13 cellular contexts compared by ENCODE assay signal in the genomic region with DNA sequence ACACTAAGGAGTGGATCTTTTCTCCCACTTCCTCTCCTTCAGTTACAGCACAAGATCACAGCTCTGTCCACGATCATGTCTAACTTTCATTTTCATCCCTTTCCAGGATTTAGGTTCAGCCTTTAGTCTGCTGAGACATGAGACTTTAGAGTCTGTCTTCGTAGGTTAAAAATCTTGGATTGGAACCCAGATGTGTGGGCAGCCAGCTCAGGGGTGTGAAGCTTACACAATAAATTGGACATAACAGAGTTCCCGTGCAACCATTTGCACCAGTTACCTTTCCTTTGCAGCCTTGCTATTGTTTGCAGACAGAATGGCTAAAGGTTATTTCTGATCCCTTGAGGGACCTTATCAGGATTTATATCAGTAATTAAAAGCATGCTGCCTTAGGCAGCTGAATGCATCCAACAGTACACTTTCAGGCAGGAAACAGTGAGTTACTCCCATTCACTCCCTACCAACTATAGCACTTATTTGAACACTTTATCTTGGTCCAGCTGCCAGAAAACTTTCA.
DNase-seq lines count a peak whose midpoint lies in the region; ATAC-seq and TF ChIP-seq lines count a peak whose summit lies in the region.
"Had no signal": no experiment of that assay in that cellular context is flagged by ENCODE, and none has a peak within 500 bp of the region (broad histone marks: within the 10 kb centered on the region; RNA-seq: fewer than 3 reads in every experiment).

No MANE protein-coding gene starts in this region.

- peak; percentile 72 for ATAC-seq in IMR-90 (ENCODE audit: low read depth)
- peak; percentile 79 for ATAC-seq in left ventricle myocardium superior
- ATAC-seq in HG02571 (IDR thresholded peaks at IDR 0.05; ENCODE audit: unreplicated experiment) = no peak
- ATAC-seq in HG03139 (IDR thresholded peaks at IDR 0.05; ENCODE audit: unreplicated experiment) = no peak
- no peak for ATAC-seq in GM18867 (IDR thresholded peaks at IDR 0.05; ENCODE audit: unreplicated experiment)

- dilution Hi-C loops in IMR-90 (cut with HindIII; ENCODE audit: low sequenced_read_pairs, unreplicated experiment) = no loop called here

- H3K9me3 ChIP-seq in IMR-90 (ENCODE audit: control insufficient read depth, insufficient read depth, low read length) = no peaks in the 10 kb centered on the region
- no peaks in the 10 kb centered on the region for H3K9me3 ChIP-seq in skeletal muscle satellite cell (replicated peaks; ENCODE audit: low read length)
- H3K9me3 ChIP-seq: prostate gland had no signal

- H3K56ac ChIP-seq in IMR-90 (ENCODE audit: extremely low read depth, insufficient read depth, low read length) = no peak overlapping the region

- no peak overlapping the region for H3K23ac ChIP-seq in IMR-90 (ENCODE audit: low read depth, low read length)

- TF ChIP-seq RAD21 in IMR-90 (IDR thresholded peaks at IDR 0.05; ENCODE audit: low read length) = no peak

- H3K27me3 ChIP-seq in IMR-90 (ENCODE audit: control insufficient read depth, insufficient read depth, low read length) (peaks cover 3% of the 10 kb centered on the region), skeletal muscle satellite cell (ENCODE audit: control insufficient read depth, insufficient read depth, low read length) (no peaks in the 10 kb centered on the region)

- peak overlapping the region; percentile 23; the same call in 1 of the 2 replicates for H3K18ac ChIP-seq in IMR-90 (ENCODE audit: low read depth, low read length)

- H3K14ac ChIP-seq in IMR-90 (replicated peaks; ENCODE audit: low read depth, low read length) = no peak overlapping the region

- H2BK20ac ChIP-seq in IMR-90 (ENCODE audit: low read depth, low read length) = no peak overlapping the region

- H3K9ac ChIP-seq in IMR-90 (ENCODE audit: low read depth, low read length) = no peak overlapping the region
- no peak overlapping the region for H3K9ac ChIP-seq in skeletal muscle satellite cell (ENCODE audit: low read depth, low read length)

- no peak for TF ChIP-seq POLR2A in IMR-90 (IDR thresholded peaks at IDR 0.05; ENCODE audit: low read depth, low read length)

- H2AFZ ChIP-seq in IMR-90 (replicated peaks; ENCODE audit: low read length, poor library complexity) = no peak overlapping the region

- H3K36me3 ChIP-seq in IMR-90 (ENCODE audit: control insufficient read depth, insufficient read depth, low read length) (no peaks in the 10 kb centered on the region), skeletal muscle satellite cell (ENCODE audit: insufficient read depth, low read length) (no peaks in the 10 kb centered on the region)
- H3K36me3 ChIP-seq: prostate gland had no signal

- H2AK9ac ChIP-seq in IMR-90 (replicated peaks; ENCODE audit: low read depth, low read length, poor library complexity) = no peak overlapping the region

- no peak overlapping the region for H2AK5ac ChIP-seq in IMR-90 (ENCODE audit: low read depth, low read length)

- no peaks in the 10 kb centered on the region for H3K79me1 ChIP-seq in IMR-90 (ENCODE audit: low read depth in 1 of 2, low read length in 2 of 2)

- H3K9me1 ChIP-seq in IMR-90 (ENCODE audit: insufficient read depth, low read length) = no peaks in the 10 kb centered on the region

- H2BK5ac ChIP-seq in IMR-90 (ENCODE audit: low read depth, low read length, poor library complexity, severe bottlenecking) = no peak overlapping the region

- peak; percentile 2 for DNase-seq in IMR-90
- DNase-seq in amniotic epithelial cell (ENCODE audit: low read depth) = peak; percentile 16
- no peak for DNase-seq in left ventricle myocardium superior
- DNase-seq in activated effector memory CD4-positive, alpha-beta T cell treated with anti-CD3 and anti-CD28 coated beads, Interleukin-2, amount 50 U/mL, for 16 hours = no peak
- DNase-seq: activated CD8-positive, alpha-beta memory T cell treated with anti-CD3 and anti-CD28 coated beads, Interleukin-2, amount 50 U/mL, for 48 hours; Calu3; erythroblast; NCI-H1436 had no signal

- intact Hi-C loops in IMR-90 (cut with micrococcal nuclease) = no loop called here
- intact Hi-C loops in left ventricle myocardium superior (cut with micrococcal nuclease) = loop anchor here (10.0 kb wide), 1 partner anchor 111 kb away; no protein-coding TSS in a partner anchor

- in situ Hi-C loops in IMR-90 (cut with MboI; ENCODE audit: low sequenced_read_pairs) = no loop called here

- POLR2A ChIA-PET in IMR-90 (lab: Charles Lee; ENCODE audit: unreplicated experiment) = interaction anchor here (0.6 kb wide), 1 partner anchor 10 kb away, joined by 3 read pairs; no protein-coding TSS in a partner anchor

- no TSS peak for BruUV-seq in IMR-90 (replicated peaks; lab: Mats Ljungman, UMichigan)

- no peak overlapping the region for H4K5ac ChIP-seq in IMR-90 (ENCODE audit: low read depth, low read length)

- no CpG with 5 or more reads among the region's 3 CpGs for WGBS in IMR-90 (ENCODE audit: extremely low coverage in 2 of 2, insufficient read length in 1 of 2), 2 experiments

- H3K4me2 ChIP-seq in IMR-90 (ENCODE audit: low read depth, low read length) (peak overlapping the region; percentile 48), skeletal muscle satellite cell (ENCODE audit: low read length) (peak overlapping the region; percentile 26)

- TF ChIP-seq CTCF in IMR-90 (conservative IDR thresholded peaks at IDR 0.05; ENCODE audit: low read depth, low read length) = no peak

- no peak overlapping the region for H3K27ac ChIP-seq in IMR-90 (ENCODE audit: insufficient read depth, low read length)
- H3K27ac ChIP-seq: prostate gland had no signal

- no peak overlapping the region for H4K91ac ChIP-seq in IMR-90 (ENCODE audit: insufficient read depth, low read depth, low read length)

- CTCF ChIA-PET in IMR-90 (lab: Yijun Ruan, JAX) = interaction anchor here (1.6 kb wide), 1 partner anchor 33 kb away, joined by 4 read pairs; no protein-coding TSS in a partner anchor

- H4K8ac ChIP-seq in IMR-90 (ENCODE audit: low read depth in 2 of 2, low read length in 2 of 2) = no peak overlapping the region

- no peak overlapping the region for H2BK120ac ChIP-seq in IMR-90 (ENCODE audit: low read depth, low read length)

- no peaks in the 10 kb centered on the region for H4K20me1 ChIP-seq in IMR-90 (ENCODE audit: insufficient read depth, low read length)

- H3K4me1 ChIP-seq in IMR-90 (ENCODE audit: control insufficient read depth, insufficient read depth, low read length) = no peaks in the 10 kb centered on the region
- no peaks in the 10 kb centered on the region for H3K4me1 ChIP-seq in skeletal muscle satellite cell (ENCODE audit: control insufficient read depth, insufficient read depth, low read length)
- H3K4me1 ChIP-seq: prostate gland had no signal

- no peak overlapping the region for H2BK15ac ChIP-seq in IMR-90 (ENCODE audit: low read depth, low read length)

- peak overlapping the region; percentile 23; the same call in 1 of the 2 replicates for H3K4me3 ChIP-seq in IMR-90 (ENCODE audit: insufficient read depth, low read depth, low read length)
- H3K4me3 ChIP-seq in skeletal muscle satellite cell (ENCODE audit: low read length) = no peak overlapping the region
- H3K4me3 ChIP-seq: prostate gland had no signal

- no peak overlapping the region for H3K4ac ChIP-seq in IMR-90 (ENCODE audit: low read depth, low read length)

TF ChIP-seq in IMR-90, 13 proteins besides CTCF, POLR2A, EP300 and RAD21:
- TF ChIP-seq, protein P1, sequence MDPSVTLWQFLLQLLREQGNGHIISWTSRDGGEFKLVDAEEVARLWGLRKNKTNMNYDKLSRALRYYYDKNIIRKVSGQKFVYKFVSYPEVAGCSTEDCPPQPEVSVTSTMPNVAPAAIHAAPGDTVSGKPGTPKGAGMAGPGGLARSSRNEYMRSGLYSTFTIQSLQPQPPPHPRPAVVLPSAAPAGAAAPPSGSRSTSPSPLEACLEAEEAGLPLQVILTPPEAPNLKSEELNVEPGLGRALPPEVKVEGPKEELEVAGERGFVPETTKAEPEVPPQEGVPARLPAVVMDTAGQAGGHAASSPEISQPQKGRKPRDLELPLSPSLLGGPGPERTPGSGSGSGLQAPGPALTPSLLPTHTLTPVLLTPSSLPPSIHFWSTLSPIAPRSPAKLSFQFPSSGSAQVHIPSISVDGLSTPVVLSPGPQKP (IDR thresholded peaks at IDR 0.05; ENCODE audit: borderline replicate concordance, low read depth, low read length) = no peak
- TF ChIP-seq FOS (IDR thresholded peaks at IDR 0.05; ENCODE audit: low read depth, low read length) (no peak), MAFK (IDR thresholded peaks at IDR 0.05; ENCODE audit: low read depth, low read length) (no peak)

Comparison
In these comparisons a context has a peak if more than half of its experiments do, and no peak if none do; other contexts are left out.
1. ATAC-seq: peak in IMR-90 (single experiment) and left ventricle myocardium superior (single experiment); none in HG02571 (single experiment), HG03139 (single experiment) and GM18867 (single experiment).
2. DNase-seq: peak in IMR-90 (single experiment) and amniotic epithelial cell (single experiment); none in left ventricle myocardium superior (single experiment) and activated effector memory CD4-positive, alpha-beta T cell treated with anti-CD3 and anti-CD28 coated beads, Interleukin-2, amount 50 U/mL, for 16 hours (single experiment).